In the genomic region with DNA sequence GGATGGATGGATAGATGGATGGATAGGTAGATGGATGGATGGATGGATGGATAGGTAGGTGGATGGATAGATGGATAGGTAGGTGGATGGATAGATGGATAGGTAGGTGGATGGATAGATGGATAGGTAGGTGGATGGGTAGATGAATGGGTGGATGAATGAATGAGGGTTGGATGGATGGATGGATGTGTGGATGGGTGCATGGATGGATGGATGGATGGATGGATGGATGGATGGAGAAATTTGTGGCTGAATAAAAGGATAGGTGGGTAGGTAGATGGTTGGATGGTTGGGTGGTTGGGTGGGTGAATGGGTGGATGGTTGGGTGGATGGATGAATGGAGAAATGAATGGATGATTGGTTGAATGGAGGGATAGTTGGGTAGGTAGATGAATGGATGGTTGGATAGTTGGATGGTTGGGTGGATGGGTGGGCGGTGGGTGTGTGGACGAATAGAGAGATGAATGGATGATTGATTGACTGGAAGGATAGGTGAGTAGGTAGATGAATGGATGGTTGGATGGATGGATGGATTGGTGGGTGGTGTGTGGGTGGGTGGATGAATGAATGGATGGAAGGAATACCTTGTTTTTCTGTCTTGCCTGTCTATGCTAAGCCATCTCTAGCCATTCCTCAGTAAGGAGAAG, we compare ENCODE assay signal across 38 cellular contexts.
"Had no signal": no experiment of that assay in that cellular context is flagged by ENCODE, and none has a peak within 500 bp of the region (broad histone marks: within the 10 kb centered on the region; RNA-seq: fewer than 3 reads in every experiment).

No MANE protein-coding gene starts in this region.

- H3K4me1 ChIP-seq: ascending aorta had no signal

- FAIRE-seq: bronchial epithelial cell, TTC549 had no signal

- DNase-seq: activated B cell treated with CpG ODN at 0.5 μM for 24 hours; activated CD4-positive, alpha-beta memory T cell treated with anti-CD3 and anti-CD28 coated beads, Interleukin-2, amount 10 ng/mL, durations not matched to agents 7 days and 5 days; activated CD4-positive, alpha-beta T cell treated with anti-CD3 and anti-CD28 coated beads for 4 hours; activated CD4-positive, alpha-beta T cell treated with anti-CD3 and anti-CD28 coated beads, Interleukin-2, amount 10 ng/mL, durations not matched to agents 24 days and 14 days; activated CD4-positive, alpha-beta T cell treated with anti-CD3 and anti-CD28 coated beads, Interleukin-2, amount 50 U/mL, for 1 hour; activated CD4-positive, alpha-beta T cell treated with anti-CD3 and anti-CD28 coated beads, Interleukin-2, amount 50 U/mL, for 4 hours; activated CD4-positive, CD25-positive, alpha-beta regulatory T cell treated with anti-CD3 and anti-CD28 coated beads, Interleukin-2, amount 50 U/mL, for 72 hours; activated CD8-positive, alpha-beta memory T cell treated with anti-CD3 and anti-CD28 coated beads for 24 hours; activated CD8-positive, alpha-beta memory T cell treated with anti-CD3 and anti-CD28 coated beads, Interleukin-2, amount 10 ng/mL, durations not matched to agents 7 days and 5 days; activated CD8-positive, alpha-beta memory T cell treated with anti-CD3 and anti-CD28 coated beads, Interleukin-2, amount 50 U/mL, for 48 hours; activated CD8-positive, alpha-beta T cell treated with anti-CD3 and anti-CD28 coated beads, Interleukin-2, amount 10 ng/mL, durations not matched to agents 7 days and 5 days; activated effector memory CD4-positive, alpha-beta T cell treated with Interleukin-2 at 50 U/mL for 16 hours; activated gamma-delta T cell; activated naive CD4-positive, alpha-beta T cell treated with anti-CD3 and anti-CD28 coated beads, Interleukin-2, amount 10 ng/mL, durations not matched to agents 7 days and 5 days; activated naive CD4-positive, alpha-beta T cell treated with Interleukin-2 at 50 U/mL for 16 hours; activated naive CD8-positive, alpha-beta T cell treated with anti-CD3 and anti-CD28 coated beads, Interleukin-2, amount 10 ng/mL, durations not matched to agents 7 days and 5 days; activated naive CD8-positive, alpha-beta T cell treated with anti-CD3 and anti-CD28 coated beads, Interleukin-2, amount 50 U/mL, for 24 hours; activated T-cell treated with anti-CD3 and anti-CD28 coated beads, Interleukin-2, amount 50 U/mL, for 24 hours; activated T-cell treated with anti-CD3 and anti-CD28 coated beads, Interleukin-2, amount 50 U/mL, for 48 hours; amygdala; anterior cingulate cortex; caudate nucleus; cerebellar nuclear complex; T-helper 1 cell; T-helper 2 cell; T-helper 9 cell had no signal

- H3K4me1 Mint-ChIP-seq: activated CD4-positive, alpha-beta memory T cell treated with anti-CD3 and anti-CD28 coated beads, Interleukin-2, amount 10 ng/mL, durations not matched to agents 7 days and 5 days; activated CD4-positive, alpha-beta T cell treated with anti-CD3 and anti-CD28 coated beads, Interleukin-2, amount 10 ng/mL, durations not matched to agents 24 days and 14 days; activated CD8-positive, alpha-beta memory T cell treated with anti-CD3 and anti-CD28 coated beads, Interleukin-2, amount 10 ng/mL, durations not matched to agents 7 days and 5 days; activated naive CD4-positive, alpha-beta T cell treated with anti-CD3 and anti-CD28 coated beads, Interleukin-2, amount 10 ng/mL, durations not matched to agents 7 days and 5 days; activated naive CD8-positive, alpha-beta T cell treated with anti-CD3 and anti-CD28 coated beads, Interleukin-2, amount 10 ng/mL, durations not matched to agents 7 days and 5 days had no signal

- ATAC-seq: activated CD8-positive, alpha-beta memory T cell treated with anti-CD3 and anti-CD28 coated beads, Interleukin-2, amount 10 ng/mL, durations not matched to agents 7 days and 5 days; activated CD8-positive, alpha-beta T cell treated with anti-CD3 and anti-CD28 coated beads, Interleukin-2, amount 10 ng/mL, durations not matched to agents 7 days and 5 days; activated naive CD8-positive, alpha-beta T cell treated with anti-CD3 and anti-CD28 coated beads, Interleukin-2, amount 50 U/mL, for 24 hours had no signal

- H3K36me3 ChIP-seq: ascending aorta, cardiac muscle cell had no signal

- H3K36me3 Mint-ChIP-seq: activated CD8-positive, alpha-beta memory T cell treated with anti-CD3 and anti-CD28 coated beads, Interleukin-2, amount 10 ng/mL, durations not matched to agents 7 days and 5 days; activated naive CD4-positive, alpha-beta T cell treated with anti-CD3 and anti-CD28 coated beads, Interleukin-2, amount 10 ng/mL, durations not matched to agents 7 days and 5 days; activated naive CD4-positive, alpha-beta T cell treated with anti-CD3 and anti-CD28 coated beads, Interleukin-2, amount 50 U/mL, for 24 hours; activated naive CD8-positive, alpha-beta T cell; activated naive CD8-positive, alpha-beta T cell treated with anti-CD3 and anti-CD28 coated beads, Interleukin-2, amount 10 ng/mL, durations not matched to agents 7 days and 5 days; brain had no signal

- H3K9me3 ChIP-seq: ascending aorta had no signal

- H3K4me3 Mint-ChIP-seq: activated B cell treated with CpG ODN at 0.5 μM for 24 hours; activated CD4-positive, alpha-beta memory T cell treated with anti-CD3 and anti-CD28 coated beads, Interleukin-2, amount 10 ng/mL, durations not matched to agents 7 days and 5 days; activated CD4-positive, alpha-beta T cell treated with anti-CD3 and anti-CD28 coated beads, Interleukin-2, amount 10 ng/mL, durations not matched to agents 24 days and 14 days; activated CD8-positive, alpha-beta memory T cell treated with anti-CD3 and anti-CD28 coated beads, Interleukin-2, amount 10 ng/mL, durations not matched to agents 7 days and 5 days; activated CD8-positive, alpha-beta T cell treated with anti-CD3 and anti-CD28 coated beads, Interleukin-2, amount 10 ng/mL, durations not matched to agents 7 days and 5 days; activated naive CD4-positive, alpha-beta T cell treated with anti-CD3 and anti-CD28 coated beads, Interleukin-2, amount 10 ng/mL, durations not matched to agents 7 days and 5 days; activated naive CD4-positive, alpha-beta T cell treated with anti-CD3 and anti-CD28 coated beads, Interleukin-2, amount 50 U/mL, for 24 hours; activated naive CD8-positive, alpha-beta T cell; activated naive CD8-positive, alpha-beta T cell treated with anti-CD3 and anti-CD28 coated beads, Interleukin-2, amount 10 ng/mL, durations not matched to agents 7 days and 5 days; activated naive CD8-positive, alpha-beta T cell treated with anti-CD3 and anti-CD28 coated beads, Interleukin-2, amount 50 U/mL, for 24 hours; activated T-cell treated with anti-CD3 and anti-CD28 coated beads, Interleukin-2, amount 50 U/mL, for 24 hours; brain; central memory CD8-positive, alpha-beta T cell; T-helper 1 cell treated with Interleukin-12 subunit alpha and Interleukin-12 subunit beta and Interleukin-4 antibody, amounts not matched to agents 30 μg/mL and 1 μg/mL, for 36 hours; T-helper 2 cell treated with Interferon-gamma antibody and Interleukin-4, amounts not matched to agents 5 μg/mL and 100 μg/mL, for 36 hours had no signal

- H3K9me3 Mint-ChIP-seq: activated B cell treated with CpG ODN at 0.5 μM for 24 hours; activated CD4-positive, alpha-beta memory T cell treated with anti-CD3 and anti-CD28 coated beads, Interleukin-2, amount 10 ng/mL, durations not matched to agents 7 days and 5 days; activated CD4-positive, alpha-beta T cell treated with anti-CD3 and anti-CD28 coated beads, Interleukin-2, amount 10 ng/mL, durations not matched to agents 24 days and 14 days; activated naive CD4-positive, alpha-beta T cell treated with anti-CD3 and anti-CD28 coated beads, Interleukin-2, amount 10 ng/mL, durations not matched to agents 7 days and 5 days; activated naive CD4-positive, alpha-beta T cell treated with anti-CD3 and anti-CD28 coated beads, Interleukin-2, amount 50 U/mL, for 24 hours; activated naive CD8-positive, alpha-beta T cell treated with anti-CD3 and anti-CD28 coated beads, Interleukin-2, amount 10 ng/mL, durations not matched to agents 7 days and 5 days; activated naive CD8-positive, alpha-beta T cell treated with anti-CD3 and anti-CD28 coated beads, Interleukin-2, amount 50 U/mL, for 24 hours; central memory CD8-positive, alpha-beta T cell had no signal

- H3K27ac Mint-ChIP-seq: activated B cell treated with CpG ODN at 0.5 μM for 24 hours; activated CD4-positive, alpha-beta memory T cell treated with anti-CD3 and anti-CD28 coated beads, Interleukin-2, amount 10 ng/mL, durations not matched to agents 7 days and 5 days; activated CD4-positive, alpha-beta T cell treated with anti-CD3 and anti-CD28 coated beads, Interleukin-2, amount 10 ng/mL, durations not matched to agents 24 days and 14 days; activated CD8-positive, alpha-beta memory T cell treated with anti-CD3 and anti-CD28 coated beads, Interleukin-2, amount 10 ng/mL, durations not matched to agents 7 days and 5 days; activated CD8-positive, alpha-beta T cell treated with anti-CD3 and anti-CD28 coated beads, Interleukin-2, amount 10 ng/mL, durations not matched to agents 7 days and 5 days; activated naive CD4-positive, alpha-beta T cell treated with anti-CD3 and anti-CD28 coated beads, Interleukin-2, amount 10 ng/mL, durations not matched to agents 7 days and 5 days; activated naive CD4-positive, alpha-beta T cell treated with anti-CD3 and anti-CD28 coated beads, Interleukin-2, amount 50 U/mL, for 24 hours; activated naive CD8-positive, alpha-beta T cell; activated naive CD8-positive, alpha-beta T cell treated with anti-CD3 and anti-CD28 coated beads, Interleukin-2, amount 10 ng/mL, durations not matched to agents 7 days and 5 days; activated naive CD8-positive, alpha-beta T cell treated with anti-CD3 and anti-CD28 coated beads, Interleukin-2, amount 50 U/mL, for 24 hours; activated T-cell treated with anti-CD3 and anti-CD28 coated beads, Interleukin-2, amount 50 U/mL, for 24 hours; activated T-helper 2 cell treated with anti-CD3 and anti-CD28 coated beads, Interferon-gamma antibody, Interleukin-2, Interleukin-4, amounts not matched to agents 10 μg/mL and 5 μg/mL and 100 μg/mL, durations not matched to agents 14 hours and 24 hours and 36 hours; brain; T-helper 1 cell treated with Interleukin-12 subunit alpha and Interleukin-12 subunit beta and Interleukin-4 antibody, amounts not matched to agents 30 μg/mL and 1 μg/mL, for 36 hours; T-helper 2 cell treated with Interferon-gamma antibody and Interleukin-4, amounts not matched to agents 5 μg/mL and 100 μg/mL, for 36 hours had no signal

- H3K27ac ChIP-seq: ascending aorta, cardiac muscle cell, VCaP had no signal

- H3K4me3 ChIP-seq: ascending aorta, cardiac muscle cell had no signal

- H3K27me3 Mint-ChIP-seq: activated CD4-positive, alpha-beta memory T cell treated with anti-CD3 and anti-CD28 coated beads, Interleukin-2, amount 10 ng/mL, durations not matched to agents 7 days and 5 days; activated CD4-positive, alpha-beta T cell treated with anti-CD3 and anti-CD28 coated beads, Interleukin-2, amount 10 ng/mL, durations not matched to agents 24 days and 14 days; activated CD8-positive, alpha-beta memory T cell treated with anti-CD3 and anti-CD28 coated beads, Interleukin-2, amount 10 ng/mL, durations not matched to agents 7 days and 5 days; activated naive CD4-positive, alpha-beta T cell treated with anti-CD3 and anti-CD28 coated beads, Interleukin-2, amount 10 ng/mL, durations not matched to agents 7 days and 5 days; activated naive CD4-positive, alpha-beta T cell treated with anti-CD3 and anti-CD28 coated beads, Interleukin-2, amount 50 U/mL, for 24 hours; activated naive CD8-positive, alpha-beta T cell; activated naive CD8-positive, alpha-beta T cell treated with anti-CD3 and anti-CD28 coated beads, Interleukin-2, amount 10 ng/mL, durations not matched to agents 7 days and 5 days; activated T-cell treated with anti-CD3 and anti-CD28 coated beads, Interleukin-2, amount 50 U/mL, for 24 hours had no signal

- H3K27me3 ChIP-seq: ascending aorta, cardiac muscle cell had no signal
